In the genomic region with DNA sequence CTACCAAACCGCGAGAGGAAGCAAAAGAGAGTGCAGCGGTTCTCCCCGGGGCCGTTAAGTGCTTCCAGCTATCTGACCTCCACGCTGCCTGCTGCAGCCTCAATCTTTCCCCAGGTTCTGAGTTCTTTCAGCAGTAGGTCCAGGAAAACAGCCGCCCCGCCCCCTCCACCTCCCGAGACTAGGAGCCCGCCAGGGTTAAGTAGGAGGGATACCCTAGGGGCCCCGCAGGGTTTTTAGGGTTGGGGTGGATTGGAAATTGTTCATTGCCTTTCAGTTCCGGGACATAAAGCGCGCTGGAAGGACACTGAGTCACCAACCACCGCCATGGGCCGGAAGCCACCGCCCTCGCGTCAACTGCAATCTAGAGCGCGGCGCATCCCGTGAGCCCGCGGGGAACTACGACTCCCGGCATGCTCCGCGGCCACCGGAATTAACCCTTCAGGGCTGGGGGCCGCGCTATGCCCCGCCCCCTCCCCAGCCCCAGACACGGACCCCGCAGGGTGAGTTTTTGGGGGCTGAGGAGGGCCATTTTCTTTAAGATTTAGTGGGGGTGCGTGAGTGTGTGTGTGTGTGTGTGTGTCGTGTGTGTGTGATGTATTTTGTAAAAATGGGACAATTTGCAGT, we compare ENCODE assay signal across 8 cellular contexts. TPM values are rescaled to one million over a fixed set of nuclear protein-coding genes. Genes with fewer than 3 reads are reported as not detected.
DNase-seq lines count a peak whose midpoint lies in the region; ATAC-seq and TF ChIP-seq lines count a peak whose summit lies in the region.

A gene (plus strand): TSS at position 456 of the 624 bp plus-strand sequence. CDS start 1,332 bp downstream, outside the sequence.

- no peak for TF ChIP-seq EP300 in ovary (IDR thresholded peaks at IDR 0.05)

- peak within 1 kb of the TSS; percentile 37 to 74 for H3K27ac ChIP-seq in ovary
- peak within 1 kb of the TSS; percentile 99 for H3K27ac ChIP-seq in thymus (ENCODE audit: low read depth)

- TF ChIP-seq POLR2A in GM10847 (IDR thresholded peaks at IDR 0.05; ENCODE audit: extremely low read depth, insufficient read length) (peak; percentile 62), ovary (IDR thresholded peaks at IDR 0.05) (no peak)

- peak within 1 kb of the TSS; percentile 99 for H3K27ac Mint-ChIP-seq in activated naive CD8-positive, alpha-beta T cell

- H3K27me3 Mint-ChIP-seq in activated naive CD8-positive, alpha-beta T cell: no peaks in the 10 kb centered on the region

- no peaks in the 10 kb centered on the region for H3K9me3 Mint-ChIP-seq in activated naive CD8-positive, alpha-beta T cell (ENCODE audit: low read depth)

- peak; percentile 91 for ATAC-seq in HG02642 (IDR thresholded peaks at IDR 0.05; ENCODE audit: poor library complexity, unreplicated experiment)

- H3K36me3 Mint-ChIP-seq in activated naive CD8-positive, alpha-beta T cell: no peaks in the 10 kb centered on the region

- H3K9me3 ChIP-seq in ovary (no peaks in the 10 kb centered on the region), thymus (ENCODE audit: control insufficient read depth) (no peaks in the 10 kb centered on the region)

- WGBS in ovary, 3 donors: 0 to 1% (median 0%) methylated on average over 32 to 37 of the region's 37 CpGs
- under 1% methylated on average over 37 of the region's 37 CpGs for WGBS in thymus

- TF ChIP-seq CTCF in ovary (IDR thresholded peaks at IDR 0.05): no peak

- peak within 1 kb of the TSS; percentile 91 for H3K4me3 Mint-ChIP-seq in activated naive CD8-positive, alpha-beta T cell

- H3K36me3 ChIP-seq in ovary (no peaks in the 10 kb centered on the region), thymus (ENCODE audit: control insufficient read depth, insufficient read depth) (peaks cover 3% of the 10 kb centered on the region)

- peak within 1 kb of the TSS; percentile 54 for H3K4me3 ChIP-seq in ovary
- H3K4me3 ChIP-seq in thymus (ENCODE audit: low read length): peak within 1 kb of the TSS; percentile 87

- peaks cover 29% of the 10 kb centered on the region for H3K4me1 Mint-ChIP-seq in activated naive CD8-positive, alpha-beta T cell (ENCODE audit: low read depth)

- intact Hi-C loops in head of caudate nucleus (cut with DNase I): loop anchor here (5.0 kb wide), 1 partner anchor 35 kb away; a partner anchor contains a TSS
- intact Hi-C loops in ovary (cut with DNase I): no loop called here

- peak; percentile 78 for DNase-seq in NCI-H1105 treated with DMSO at 0.1 percent for 48 hours (lab: John Stamatoyannopoulos, UW)
- DNase-seq in SKM-1 treated with dmso at 0.1 percent for 144 hours (lab: John Stamatoyannopoulos, UW; ENCODE audit: unreplicated experiment): peak; percentile 55
- peak; percentile 87 to 98 (median 94) for DNase-seq in head of caudate nucleus
- peak; percentile 89 to 95 (median 92) for DNase-seq in ovary

- H3K27me3 ChIP-seq in ovary: no peaks in the 10 kb centered on the region
- no peaks in the 10 kb centered on the region for H3K27me3 ChIP-seq in thymus (ENCODE audit: control insufficient read depth, insufficient read depth)

- H3K4me1 ChIP-seq in ovary (ENCODE audit: insufficient read depth): peaks cover 12% of the 10 kb centered on the region
- H3K4me1 ChIP-seq in thymus (ENCODE audit: control insufficient read depth, insufficient read depth, low read length): peaks cover 17% of the 10 kb centered on the region

RNA-seq across cellular contexts. Expression of the gene that starts here (rescaled TPM):
- 10 to 100 TPM; 65.9 to 99.2 (median 73.4) TPM for total RNA-seq in ovary
- polyA plus RNA-seq in ovary: 10 to 100 TPM; 32.8 to 77.3 TPM
- 60.9 TPM for polyA plus RNA-seq in thymus

Comparison
In these comparisons a context has a peak if more than half of its experiments do, and no peak if none do; other contexts are left out.
1. Peak in every context shown above with its lines: DNase-seq, ATAC-seq, H3K4me3 ChIP-seq and H3K27ac ChIP-seq.